Comparison of ENCODE assay signal across 14 cellular contexts in the genomic region with DNA sequence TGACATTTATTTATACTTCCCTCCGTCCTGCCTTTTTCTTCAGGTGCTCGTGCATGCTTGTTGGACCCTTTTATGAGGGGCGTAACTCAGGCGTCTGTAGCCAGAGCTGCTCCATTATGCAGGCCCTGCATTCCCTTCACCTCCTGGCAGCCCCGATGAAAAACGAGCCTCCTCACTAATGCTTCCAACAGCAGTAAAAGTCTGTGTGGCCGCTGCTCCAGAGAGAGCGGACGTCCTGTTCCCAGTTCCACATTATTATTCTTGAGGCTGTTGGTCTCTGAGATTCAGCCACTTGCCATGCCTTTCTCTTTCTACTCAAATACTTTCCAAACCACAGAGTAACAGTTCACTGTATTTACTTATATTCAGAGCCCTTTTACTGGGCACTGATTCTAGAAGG.
DNase-seq lines count a peak whose midpoint lies in the region; ATAC-seq and TF ChIP-seq lines count a peak whose summit lies in the region.
"Had no signal": no experiment of that assay in that cellular context is flagged by ENCODE, and none has a peak within 500 bp of the region (broad histone marks: within the 10 kb centered on the region; RNA-seq: fewer than 3 reads in every experiment).

No MANE protein-coding gene starts in this region.

- no peaks in the 10 kb centered on the region for H3K36me3 ChIP-seq in CD4-positive, CD25-positive, alpha-beta regulatory T cell (ENCODE audit: control insufficient read depth, insufficient read depth, low read length)
- peaks cover 0 to 6% of the 10 kb centered on the region in 2 donors for H3K36me3 ChIP-seq in gastroesophageal sphincter
- H3K36me3 ChIP-seq in gastrocnemius medialis = peaks cover 0 to 22% of the 10 kb centered on the region in 2 donors

- no peak for DNase-seq in CD4-positive, CD25-positive, alpha-beta regulatory T cell
- no peak for DNase-seq in T-helper 17 cell
- peak; percentile 83 to 84 for DNase-seq in gastrocnemius medialis
- DNase-seq in WTC11 (ENCODE audit: low spot score) = no peak
- no peak for DNase-seq in natural killer cell
- no peak for DNase-seq in NCI-H69 (lab: John Stamatoyannopoulos, UW)
- no peak for DNase-seq in naive thymus-derived CD8-positive, alpha-beta T cell
- DNase-seq: CD8-positive, alpha-beta memory T cell; left ventricle myocardium superior; NCI-H1417 treated with DMSO at 0.1 percent for 48 hours; NCI-H524; pancreas; stimulated activated CD4-positive, alpha-beta T cell treated with anti-CD3 and anti-CD28 coated beads, Interleukin-4, amount 100 ng/mL, for 1 hour had no signal

- H3K27ac ChIP-seq in CD4-positive, CD25-positive, alpha-beta regulatory T cell (ENCODE audit: insufficient read depth, low read length, poor library complexity, severe bottlenecking) = no peak overlapping the region
- H3K27ac ChIP-seq in gastroesophageal sphincter (peak overlapping the region; percentile 45 to 82 (median 78)), gastrocnemius medialis (peak overlapping the region; percentile 78 to 95 (median 88))
- H3K27ac ChIP-seq: pancreas had no signal

- H3K27ac Mint-ChIP-seq in CD4-positive, CD25-positive, alpha-beta regulatory T cell = peak overlapping the region in 2 of 3 donors; percentile 15 to 80
- peak overlapping the region; percentile 84 for H3K27ac Mint-ChIP-seq in T-helper 17 cell
- no peak overlapping the region for H3K27ac Mint-ChIP-seq in WTC11
- H3K27ac Mint-ChIP-seq in natural killer cell = no peak overlapping the region
- H3K27ac Mint-ChIP-seq in naive thymus-derived CD8-positive, alpha-beta T cell = peak overlapping the region in 5 of 10 donors; percentile 5 to 67 (median 35)

- intact Hi-C loops in gastrocnemius medialis (cut with DNase I; ENCODE audit: low total_unique reads) = loop anchor here (10.0 kb wide), 1 partner anchor 455 kb away; no protein-coding TSS in a partner anchor
- intact Hi-C loops in natural killer cell (cut with micrococcal nuclease) = no loop called here

- no peaks in the 10 kb centered on the region for H3K27me3 ChIP-seq in CD4-positive, CD25-positive, alpha-beta regulatory T cell (ENCODE audit: control insufficient read depth, insufficient read depth, low read length)
- H3K27me3 ChIP-seq in gastroesophageal sphincter (no peaks in the 10 kb centered on the region), gastrocnemius medialis (no peaks in the 10 kb centered on the region)
- H3K27me3 ChIP-seq: pancreas had no signal

- H3K9me3 Mint-ChIP-seq in CD4-positive, CD25-positive, alpha-beta regulatory T cell = peaks cover 0 to 1% (median 0%) of the 10 kb centered on the region in 7 donors
- no peaks in the 10 kb centered on the region for H3K9me3 Mint-ChIP-seq in WTC11
- no peaks in the 10 kb centered on the region for H3K9me3 Mint-ChIP-seq in natural killer cell
- H3K9me3 Mint-ChIP-seq in naive thymus-derived CD8-positive, alpha-beta T cell = no peaks in the 10 kb centered on the region
- H3K9me3 Mint-ChIP-seq: CD8-positive, alpha-beta memory T cell had no signal

- WGBS in gastroesophageal sphincter (ENCODE audit: low coverage in 1 of 2), 2 donors = 9 to 10% methylated on average over 7 to 8 of the region's 9 CpGs

- peaks cover 3 to 16% (median 8%) of the 10 kb centered on the region in 4 donors for H3K4me1 Mint-ChIP-seq in CD4-positive, CD25-positive, alpha-beta regulatory T cell
- peaks cover 10% of the 10 kb centered on the region for H3K4me1 Mint-ChIP-seq in T-helper 17 cell
- H3K4me1 Mint-ChIP-seq in WTC11 = no peaks in the 10 kb centered on the region
- H3K4me1 Mint-ChIP-seq in natural killer cell = no peaks in the 10 kb centered on the region
- peaks cover 10 to 33% (median 16%) of the 10 kb centered on the region in 4 donors for H3K4me1 Mint-ChIP-seq in naive thymus-derived CD8-positive, alpha-beta T cell

- POLR2A ChIA-PET in WTC11 (lab: Charles Lee) = no interaction called here
- POLR2A ChIA-PET in naive thymus-derived CD8-positive, alpha-beta T cell (lab: Charles Lee) = no interaction called here

- TF ChIP-seq EP300 in gastroesophageal sphincter (IDR thresholded peaks at IDR 0.05) = no peak

- no peaks in the 10 kb centered on the region for H3K36me3 Mint-ChIP-seq in CD4-positive, CD25-positive, alpha-beta regulatory T cell
- H3K36me3 Mint-ChIP-seq in T-helper 17 cell (ENCODE audit: low read depth) (peaks cover 9% of the 10 kb centered on the region), WTC11 (peaks cover 47% of the 10 kb centered on the region), natural killer cell (no peaks in the 10 kb centered on the region)
- no peaks in the 10 kb centered on the region for H3K36me3 Mint-ChIP-seq in naive thymus-derived CD8-positive, alpha-beta T cell

- peaks cover 4% of the 10 kb centered on the region for H3K4me1 ChIP-seq in CD4-positive, CD25-positive, alpha-beta regulatory T cell (ENCODE audit: control insufficient read depth, insufficient read depth, low read length, poor library complexity, severe bottlenecking)
- H3K4me1 ChIP-seq in gastroesophageal sphincter = peaks cover 6 to 24% (median 16%) of the 10 kb centered on the region in 3 donors
- H3K4me1 ChIP-seq in gastrocnemius medialis = peaks cover 33 to 35% of the 10 kb centered on the region in 2 donors
- H3K4me1 ChIP-seq: pancreas had no signal

- H3K9me3 ChIP-seq in CD4-positive, CD25-positive, alpha-beta regulatory T cell (ENCODE audit: control insufficient read depth in 2 of 2, low read length in 2 of 2) = no peaks in the 10 kb centered on the region
- H3K9me3 ChIP-seq in T-helper 17 cell (ENCODE audit: control insufficient read depth, low read length, poor library complexity, severe bottlenecking) = no peaks in the 10 kb centered on the region
- H3K9me3 ChIP-seq in gastroesophageal sphincter = no peaks in the 10 kb centered on the region
- H3K9me3 ChIP-seq in gastrocnemius medialis = no peaks in the 10 kb centered on the region
- H3K9me3 ChIP-seq: pancreas had no signal

- TF ChIP-seq CTCF in gastroesophageal sphincter (IDR thresholded peaks at IDR 0.05) (no peak), gastrocnemius medialis (IDR thresholded peaks at IDR 0.05 in 4 of 5, conservative IDR thresholded peaks at IDR 0.05 in 1 of 5) (no peak), WTC11 (IDR thresholded peaks at IDR 0.05) (no peak), natural killer cell (IDR thresholded peaks at IDR 0.05) (no peak)

- in situ Hi-C loops in gastrocnemius medialis (cut with MboI; ENCODE audit: low sequenced_read_pairs in 4 of 4) = loop anchor here in 2 of 4 donors (25.0 kb wide), 2 partner anchors 247 to 728 kb away; partner anchors contain the start of gene FHIP1A (in 1 of the 2)

- no peak for ATAC-seq in CD4-positive, CD25-positive, alpha-beta regulatory T cell (ENCODE audit: low read depth in 2 of 2)
- ATAC-seq in T-helper 17 cell (no peak), gastroesophageal sphincter (peak; percentile 63), gastrocnemius medialis (peak; percentile 91 to 95), WTC11 (no peak), natural killer cell (no peak)
- no peak for ATAC-seq in naive thymus-derived CD8-positive, alpha-beta T cell
- ATAC-seq: left ventricle myocardium superior had no signal

- CTCF ChIA-PET in WTC11 (lab: Charles Lee) = no interaction called here

- H3K4me3 Mint-ChIP-seq in CD4-positive, CD25-positive, alpha-beta regulatory T cell = no peak overlapping the region
- H3K4me3 Mint-ChIP-seq in T-helper 17 cell (no peak overlapping the region), WTC11 (no peak overlapping the region), natural killer cell (no peak overlapping the region)
- H3K4me3 Mint-ChIP-seq in naive thymus-derived CD8-positive, alpha-beta T cell = peak overlapping the region in 1 of 10 donors; percentile 30
- H3K4me3 Mint-ChIP-seq: CD8-positive, alpha-beta memory T cell had no signal

- TF ChIP-seq POLR2A in gastroesophageal sphincter (IDR thresholded peaks at IDR 0.05) = no peak
- TF ChIP-seq POLR2A in gastrocnemius medialis (IDR thresholded peaks at IDR 0.05) = peak in 1 of 2 donors; percentile 68

- no peaks in the 10 kb centered on the region for H3K27me3 Mint-ChIP-seq in CD4-positive, CD25-positive, alpha-beta regulatory T cell
- H3K27me3 Mint-ChIP-seq in T-helper 17 cell (no peaks in the 10 kb centered on the region), WTC11 (ENCODE audit: low read depth) (no peaks in the 10 kb centered on the region), natural killer cell (ENCODE audit: low read depth in 2 of 2) (peaks cover 7 to 20% of the 10 kb centered on the region in 2 donors)
- H3K27me3 Mint-ChIP-seq in naive thymus-derived CD8-positive, alpha-beta T cell = no peaks in the 10 kb centered on the region
- H3K27me3 Mint-ChIP-seq: CD8-positive, alpha-beta memory T cell had no signal

- H3K4me3 ChIP-seq in CD4-positive, CD25-positive, alpha-beta regulatory T cell (ENCODE audit: low read depth, low read length) = no peak overlapping the region
- H3K4me3 ChIP-seq in gastroesophageal sphincter (no peak overlapping the region), gastrocnemius medialis (no peak overlapping the region)
- H3K4me3 ChIP-seq: pancreas had no signal

TF ChIP-seq in WTC11, 78 proteins besides CTCF, POLR2A, EP300 and RAD21 (continues in another document):
- TF ChIP-seq MLX (CRISPR knock-in tag; IDR thresholded peaks at IDR 0.05) (no peak), JUN (CRISPR knock-in tag; IDR thresholded peaks at IDR 0.05) (no peak)
- TF ChIP-seq, protein P1, sequence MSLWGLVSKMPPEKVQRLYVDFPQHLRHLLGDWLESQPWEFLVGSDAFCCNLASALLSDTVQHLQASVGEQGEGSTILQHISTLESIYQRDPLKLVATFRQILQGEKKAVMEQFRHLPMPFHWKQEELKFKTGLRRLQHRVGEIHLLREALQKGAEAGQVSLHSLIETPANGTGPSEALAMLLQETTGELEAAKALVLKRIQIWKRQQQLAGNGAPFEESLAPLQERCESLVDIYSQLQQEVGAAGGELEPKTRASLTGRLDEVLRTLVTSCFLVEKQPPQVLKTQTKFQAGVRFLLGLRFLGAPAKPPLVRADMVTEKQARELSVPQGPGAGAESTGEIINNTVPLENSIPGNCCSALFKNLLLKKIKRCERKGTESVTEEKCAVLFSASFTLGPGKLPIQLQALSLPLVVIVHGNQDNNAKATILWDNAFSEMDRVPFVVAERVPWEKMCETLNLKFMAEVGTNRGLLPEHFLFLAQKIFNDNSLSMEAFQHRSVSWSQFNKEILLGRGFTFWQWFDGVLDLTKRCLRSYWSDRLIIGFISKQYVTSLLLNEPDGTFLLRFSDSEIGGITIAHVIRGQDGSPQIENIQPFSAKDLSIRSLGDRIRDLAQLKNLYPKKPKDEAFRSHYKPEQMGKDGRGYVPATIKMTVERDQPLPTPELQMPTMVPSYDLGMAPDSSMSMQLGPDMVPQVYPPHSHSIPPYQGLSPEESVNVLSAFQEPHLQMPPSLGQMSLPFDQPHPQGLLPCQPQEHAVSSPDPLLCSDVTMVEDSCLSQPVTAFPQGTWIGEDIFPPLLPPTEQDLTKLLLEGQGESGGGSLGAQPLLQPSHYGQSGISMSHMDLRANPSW (CRISPR knock-in tag; conservative IDR thresholded peaks at IDR 0.05; ENCODE audit: low read depth) = no peak

Comparison
In these comparisons a context has a peak if more than half of its experiments do, and no peak if none do; other contexts are left out.
1. ATAC-seq: peak in gastroesophageal sphincter (single experiment) and gastrocnemius medialis (2 of 2); none in CD4-positive, CD25-positive, alpha-beta regulatory T cell (0 of 2), T-helper 17 cell (single experiment), WTC11 (single experiment), natural killer cell (0 of 3) and naive thymus-derived CD8-positive, alpha-beta T cell (0 of 2).
2. DNase-seq: peak in gastrocnemius medialis (2 of 2); none in CD4-positive, CD25-positive, alpha-beta regulatory T cell (0 of 3), T-helper 17 cell (0 of 3), WTC11 (single experiment), natural killer cell (single experiment), NCI-H69 (single experiment) and naive thymus-derived CD8-positive, alpha-beta T cell (0 of 10).
3. H3K27ac Mint-ChIP-seq: peak in CD4-positive, CD25-positive, alpha-beta regulatory T cell (2 of 3) and T-helper 17 cell (single experiment); none in WTC11 (single experiment) and natural killer cell (0 of 2).